Comparison of ENCODE assay signal across 1 cellular context in genomic region chr3:183328823-183329222, GRCh38.
TF ChIP-seq lines count a peak whose summit lies in the region.

No MANE protein-coding gene starts in this region.

TF ChIP-seq in endothelial cell of umbilical vein, 7 proteins besides CTCF, POLR2A, EP300 and RAD21:
- TF ChIP-seq MAX (IDR thresholded peaks at IDR 0.05; ENCODE audit: insufficient read depth, insufficient read length), result no peak
- no peak for TF ChIP-seq POLR2AphosphoS5 (IDR thresholded peaks at IDR 0.05; ENCODE audit: insufficient read depth, low read depth, low read length)
- TF ChIP-seq JUN (IDR thresholded peaks at IDR 0.05; ENCODE audit: borderline replicate concordance, insufficient read depth, insufficient read length, low read depth), result peak; percentile 44
- TF ChIP-seq EZH2 (IDR thresholded peaks at IDR 0.05; ENCODE audit: borderline replicate concordance, low read depth, low read length, severe bottlenecking), result no peak
- TF ChIP-seq FOS (IDR thresholded peaks at IDR 0.05; ENCODE audit: borderline replicate concordance, insufficient read depth, low read length), result peak; percentile 74
- TF ChIP-seq GATA2 (IDR thresholded peaks at IDR 0.05; ENCODE audit: insufficient read depth, insufficient read length, low read depth, low read length), result peak; percentile 34
- no peak for TF ChIP-seq MYC (IDR thresholded peaks at IDR 0.05; ENCODE audit: low read depth, low read length)
